Comparison of ENCODE assay signal across 8 cellular contexts in the genomic region with DNA sequence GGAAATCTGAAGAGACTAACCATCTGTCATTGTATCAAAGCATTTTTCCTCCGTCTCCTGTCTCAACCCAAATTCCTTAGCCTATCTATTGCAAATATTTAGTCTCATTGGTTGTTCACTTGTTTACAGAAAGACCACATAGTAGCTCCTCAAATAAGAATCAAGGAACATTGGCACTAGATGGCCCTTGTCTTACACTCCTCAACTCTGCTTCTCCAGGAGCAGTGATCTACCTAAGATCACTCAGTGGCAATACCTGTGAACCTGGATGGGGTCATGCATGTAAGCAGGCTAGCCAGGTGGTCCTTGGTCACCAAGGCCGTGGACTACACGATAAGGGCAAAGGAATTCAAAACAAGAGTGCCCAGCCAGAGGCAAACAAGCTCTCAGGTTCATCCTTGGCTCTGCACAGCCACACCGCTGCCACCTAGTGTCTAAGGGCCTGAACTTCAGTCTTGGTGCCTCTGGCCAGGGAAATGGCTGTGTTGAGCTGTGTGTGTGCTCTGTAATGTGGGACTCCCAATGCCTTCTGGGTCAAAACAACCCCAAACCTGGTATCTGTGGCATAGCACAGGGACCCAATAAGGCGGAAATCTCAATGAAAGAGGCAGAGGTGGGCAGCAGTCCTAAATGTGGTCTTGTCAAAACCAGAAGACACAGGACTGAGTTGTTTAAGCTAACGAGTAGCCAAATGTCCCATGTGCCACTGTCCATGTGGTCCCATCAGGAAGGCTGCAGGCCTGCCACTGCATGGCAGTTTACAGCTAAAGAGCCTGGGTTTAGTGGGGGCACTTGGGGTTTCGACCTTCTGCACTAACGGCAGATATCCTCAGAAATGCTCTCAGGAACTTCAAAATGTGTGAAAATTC. TPM values are rescaled to one million over a fixed set of nuclear protein-coding genes. Genes with fewer than 3 reads are reported as not detected.
DNase-seq lines count a peak whose midpoint lies in the region; ATAC-seq, FAIRE-seq and TF ChIP-seq lines count a peak whose summit lies in the region.

No MANE protein-coding gene starts in this region.

- H2AFZ ChIP-seq in trophoblast cell (ENCODE audit: insufficient read depth, low read length, poor library complexity): no peak overlapping the region

- H3K4ac ChIP-seq in trophoblast cell (ENCODE audit: low read depth, low read length): no peak overlapping the region

- ATAC-seq in HG02571 (IDR thresholded peaks at IDR 0.05; ENCODE audit: unreplicated experiment) (peak; percentile 65), upper lobe of right lung (peak; percentile 93)

- intact Hi-C loops in upper lobe of right lung (cut with DNase I): no loop called here

- no CpG with 5 or more reads among the region's 8 CpGs for WGBS in trophoblast cell (ENCODE audit: extremely low coverage, insufficient coverage, insufficient read length)

- no peak overlapping the region for H3K4me2 ChIP-seq in trophoblast cell (ENCODE audit: low read length)

- no peak overlapping the region for H4K12ac ChIP-seq in trophoblast cell (ENCODE audit: low read depth, low read length)

- H3K4me3 ChIP-seq in SJCRH30 (no peak overlapping the region), trophoblast cell (ENCODE audit: low read depth, low read length) (peak overlapping the region; percentile 7), upper lobe of right lung (no peak overlapping the region)

- H4K8ac ChIP-seq in trophoblast cell (ENCODE audit: low read depth, low read length): no peak overlapping the region

- no peak for FAIRE-seq in frontal cortex (lab: Jason Lieb, UNC)

- DNase-seq in MV-4-11 (lab: John Stamatoyannopoulos, UW) (peak; percentile 56), SJCRH30 (peak; percentile 68 to 85), frontal cortex (ENCODE audit: low spot score in 2 of 2) (peak; percentile 46 to 73), trophoblast cell (peak; percentile 84 to 92), upper lobe of right lung (peak; percentile 78)
- DNase-seq in activated effector memory CD4-positive, alpha-beta T cell treated with anti-CD3 and anti-CD28 coated beads, Interleukin-2, amount 50 U/mL, for 16 hours: peak; percentile 85

- H2BK12ac ChIP-seq in trophoblast cell (ENCODE audit: low read length): no peak overlapping the region

- no peak overlapping the region for H3K18ac ChIP-seq in trophoblast cell (ENCODE audit: low read length)

- H2BK120ac ChIP-seq in trophoblast cell (ENCODE audit: insufficient read depth, low read length, poor library complexity): no peak overlapping the region

- H3K9ac ChIP-seq in trophoblast cell (ENCODE audit: low read length): no peak overlapping the region

- H3K79me2 ChIP-seq in trophoblast cell (ENCODE audit: control insufficient read depth, insufficient read depth, low read length, poor library complexity): no peaks in the 10 kb centered on the region

- TF ChIP-seq CTCF in GM12874 (IDR thresholded peaks at IDR 0.05; ENCODE audit: insufficient read depth, low read depth, low read length) (peak; percentile 98), upper lobe of right lung (IDR thresholded peaks at IDR 0.05) (peak; percentile 93)

- no peaks in the 10 kb centered on the region for H3K36me3 ChIP-seq in SJCRH30
- peaks cover 4 to 20% of the 10 kb centered on the region in 2 experiments for H3K36me3 ChIP-seq in trophoblast cell (ENCODE audit: control insufficient read depth in 1 of 2, insufficient read depth in 2 of 2, low read length in 2 of 2)
- H3K36me3 ChIP-seq in upper lobe of right lung: peaks cover 5% of the 10 kb centered on the region

- no peaks in the 10 kb centered on the region for H3K79me1 ChIP-seq in trophoblast cell (ENCODE audit: low read length)

- no peak overlapping the region for H3K14ac ChIP-seq in trophoblast cell (ENCODE audit: low read length)

- no peak overlapping the region for H3K23ac ChIP-seq in trophoblast cell (ENCODE audit: low read length)

- no peak overlapping the region for H2AK5ac ChIP-seq in trophoblast cell (ENCODE audit: low read length)

- H3K4me1 ChIP-seq in SJCRH30: no peaks in the 10 kb centered on the region
- peaks cover 0 to 7% of the 10 kb centered on the region in 2 experiments for H3K4me1 ChIP-seq in trophoblast cell (ENCODE audit: control insufficient read depth in 1 of 2, insufficient read depth in 2 of 2, low read length in 2 of 2)
- H3K4me1 ChIP-seq in upper lobe of right lung: peaks cover 10% of the 10 kb centered on the region

- no peaks in the 10 kb centered on the region for H3K9me3 ChIP-seq in SJCRH30 (replicated peaks)
- peaks cover 3% of the 10 kb centered on the region for H3K9me3 ChIP-seq in trophoblast cell (ENCODE audit: insufficient read depth, low read depth, low read length)
- no peaks in the 10 kb centered on the region for H3K9me3 ChIP-seq in upper lobe of right lung

- no peak overlapping the region for H2BK5ac ChIP-seq in trophoblast cell (ENCODE audit: low read depth, low read length, poor library complexity)

- no peak overlapping the region for H4K91ac ChIP-seq in trophoblast cell (ENCODE audit: low read depth, low read length)

- no peaks in the 10 kb centered on the region for H3K27me3 ChIP-seq in SJCRH30
- no peaks in the 10 kb centered on the region for H3K27me3 ChIP-seq in trophoblast cell (ENCODE audit: insufficient read depth, low read length)
- H3K27me3 ChIP-seq in upper lobe of right lung: no peaks in the 10 kb centered on the region

- no peak overlapping the region for H3K27ac ChIP-seq in SJCRH30
- no peak overlapping the region for H3K27ac ChIP-seq in trophoblast cell (ENCODE audit: low read depth, low read length)
- peak overlapping the region; percentile 34 for H3K27ac ChIP-seq in upper lobe of right lung

RNA-seq across cellular contexts. Expression of gene GPR161, which starts 54.5 kb away (rescaled TPM):
- total RNA-seq in SJCRH30 (2014; rRNA removed; shearing (Covaris generic)): 15.4 and 19.3 TPM in 2 replicates
- total RNA-seq in frontal cortex: 76.2 TPM
- 4.7 and 5.0 TPM in 2 replicates for polyA plus RNA-seq in trophoblast cell (2013)
- total RNA-seq in upper lobe of right lung: 14.5 TPM
